ENCODE assay signal across 8 cellular contexts in genomic region chr1:20634065-20634593, GRCh38. TPM values are rescaled to one million over a fixed set of nuclear protein-coding genes. Genes with fewer than 3 reads are reported as not detected.
DNase-seq lines count a peak whose midpoint lies in the region; ATAC-seq and TF ChIP-seq lines count a peak whose summit lies in the region.

No MANE protein-coding gene starts in this region.

- TF ChIP-seq CTCF in AG04450 (IDR thresholded peaks at IDR 0.05; ENCODE audit: low read depth, low read length) = no peak
- no peak for TF ChIP-seq CTCF in kidney epithelial cell (IDR thresholded peaks at IDR 0.05; ENCODE audit: insufficient read depth, low read length, poor library complexity, severe bottlenecking)

- peaks cover 13% of the 10 kb centered on the region for H3K4me1 ChIP-seq in thymus (ENCODE audit: control insufficient read depth, insufficient read depth, low read length)

- H3K4me3 ChIP-seq in AG04450 (ENCODE audit: low read depth, low read length) (peak overlapping the region; percentile 79), kidney epithelial cell (ENCODE audit: low read depth, low read length) (peak overlapping the region; percentile 77), thymus (ENCODE audit: low read length) (peak overlapping the region; percentile 97)

- H3K4me3 Mint-ChIP-seq in activated naive CD8-positive, alpha-beta T cell = peak overlapping the region; percentile 84

- H3K36me3 Mint-ChIP-seq in activated naive CD8-positive, alpha-beta T cell = no peaks in the 10 kb centered on the region

- H3K27me3 ChIP-seq in AG04450 (ENCODE audit: control insufficient read depth, insufficient read depth, low read length) (no peaks in the 10 kb centered on the region), kidney epithelial cell (ENCODE audit: control insufficient read depth, insufficient read depth, low read length) (no peaks in the 10 kb centered on the region), thymus (ENCODE audit: control insufficient read depth, insufficient read depth) (no peaks in the 10 kb centered on the region)

- no peaks in the 10 kb centered on the region for H3K27me3 Mint-ChIP-seq in activated naive CD8-positive, alpha-beta T cell

- CTCF ChIA-PET in AG04450 (lab: Charles Lee) = interaction anchor here (0.5 to 8.4 kb wide), 19 partner anchors 11 to 1855 kb away, joined by 3 to 116 read pairs (median 3); no protein-coding TSS in a partner anchor

- POLR2A ChIA-PET in AG04450 (lab: Yijun Ruan, JAX) = interaction anchor here (0.5 to 1.0 kb wide), 8 partner anchors 16 to 574 kb away, joined by 3 to 6 read pairs (median 4); partner anchors contain the start of gene DDOST

- WGBS in thymus = 1% methylated on average over 11 of the region's 11 CpGs

- H3K9me3 ChIP-seq in AG04450 (ENCODE audit: control insufficient read depth, insufficient read depth, low read length) (no peaks in the 10 kb centered on the region), thymus (ENCODE audit: control insufficient read depth) (no peaks in the 10 kb centered on the region)

- H3K4me1 Mint-ChIP-seq in activated naive CD8-positive, alpha-beta T cell (ENCODE audit: low read depth) = peaks cover 16% of the 10 kb centered on the region

- H3K9me3 Mint-ChIP-seq in activated naive CD8-positive, alpha-beta T cell (ENCODE audit: low read depth) = no peaks in the 10 kb centered on the region

- ATAC-seq in HG03064 (IDR thresholded peaks at IDR 0.05; ENCODE audit: low read depth, unreplicated experiment) = peak; percentile 16
- ATAC-seq in HG03342 (IDR thresholded peaks at IDR 0.05; ENCODE audit: unreplicated experiment) = no peak

- peaks cover under 1% of the 10 kb centered on the region for H3K36me3 ChIP-seq in kidney epithelial cell (ENCODE audit: control insufficient read depth, insufficient read depth, low read length)
- H3K36me3 ChIP-seq in thymus (ENCODE audit: control insufficient read depth, insufficient read depth) = peaks cover 12% of the 10 kb centered on the region

- peak overlapping the region; percentile 11 for H3K27ac ChIP-seq in AG04450 (ENCODE audit: low read depth, low read length)
- no peak overlapping the region for H3K27ac ChIP-seq in thymus (ENCODE audit: low read depth)

- DNase-seq in AG04450 (ENCODE audit: low read depth, low spot score) = no peak
- DNase-seq in kidney epithelial cell (ENCODE audit: low read depth) = no peak
- no peak for DNase-seq in NAMALWA (ENCODE audit: low spot score)
- DNase-seq in LoVo (ENCODE audit: low spot score) = no peak

- H3K27ac Mint-ChIP-seq in activated naive CD8-positive, alpha-beta T cell = peak overlapping the region; percentile 47

RNA-seq across cellular contexts. Expression of gene PINK1, which starts 0.9 kb away (rescaled TPM):
- 43.8 and 49.0 TPM in 2 replicates for polyA plus RNA-seq in AG04450 (2011; rRNA removed)
- polyA minus RNA-seq in AG04450 (2011; rRNA and poly(A)+ RNA removed) = 23.5 and 28.5 TPM in 2 replicates
- total RNA-seq in kidney epithelial cell = 57.4 and 57.7 TPM in 2 replicates
- 51.7 TPM for polyA plus RNA-seq in thymus

RNA-seq across cellular contexts. Expression of gene DDOST, which starts 27.0 kb away (rescaled TPM):
- polyA plus RNA-seq in AG04450 (2011; rRNA removed) (494 and 553 TPM in 2 replicates), thymus (93.0 TPM)
- 199 and 233 TPM in 2 replicates for polyA minus RNA-seq in AG04450 (2011; rRNA and poly(A)+ RNA removed)
- total RNA-seq in kidney epithelial cell = 327 and 347 TPM in 2 replicates

RNA-seq across cellular contexts. Expression of gene CDA, which starts 45.2 kb away (rescaled TPM):
- polyA plus RNA-seq in AG04450 (2011; rRNA removed) (2.8 and 4.2 TPM in 2 replicates), thymus (2.8 TPM)
- polyA minus RNA-seq in AG04450 (2011; rRNA and poly(A)+ RNA removed) = 4.2 and 5.1 TPM in 2 replicates
- total RNA-seq in kidney epithelial cell = 2.7 and 3.1 TPM in 2 replicates
